Comparison of ENCODE assay signal across 11 cellular contexts in the genomic region with DNA sequence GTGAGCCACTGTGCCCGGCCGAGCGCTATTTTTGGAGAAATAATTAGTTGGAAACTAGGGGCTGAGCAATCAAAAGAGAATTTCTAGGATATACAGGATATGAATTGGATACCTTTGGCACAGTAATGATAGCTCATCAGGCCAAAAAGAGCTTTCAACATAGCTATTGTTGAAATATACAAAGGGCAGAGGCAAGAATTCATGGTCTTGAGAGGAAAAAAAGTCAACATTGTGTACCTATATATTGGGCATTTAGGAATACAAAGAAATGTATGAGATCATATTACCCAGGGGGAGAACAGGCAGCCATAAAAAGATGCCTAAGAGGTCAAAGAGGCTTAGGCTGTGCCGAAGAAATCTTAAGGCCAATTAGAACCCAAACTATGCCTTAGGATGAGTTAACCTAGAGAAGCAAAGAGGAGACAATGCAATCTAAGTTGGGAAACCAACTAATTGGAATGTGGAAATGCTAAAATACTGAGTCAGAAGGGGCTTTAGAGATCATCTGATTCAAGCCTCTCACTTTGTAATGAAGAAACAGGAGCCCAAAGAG.
DNase-seq lines count a peak whose midpoint lies in the region; ATAC-seq and TF ChIP-seq lines count a peak whose summit lies in the region.
"Had no signal": no experiment of that assay in that cellular context is flagged by ENCODE, and none has a peak within 500 bp of the region (broad histone marks: within the 10 kb centered on the region; RNA-seq: fewer than 3 reads in every experiment).

No MANE protein-coding gene starts in this region.

- ATAC-seq in GM21515 (IDR thresholded peaks at IDR 0.05; ENCODE audit: unreplicated experiment) = no peak

- intact Hi-C loops in activated CD4-positive, alpha-beta memory T cell treated with anti-CD3 and anti-CD28 coated beads for 36 hours (cut with micrococcal nuclease) = no loop called here

- CTCF ChIA-PET in BJ (lab: Yijun Ruan, JAX) = interaction anchor here (0.7 to 6.1 kb wide), 26 partner anchors 8 to 412 kb away, joined by 3 to 47 read pairs (median 4); a partner anchor contains a TSS
- CTCF ChIA-PET in activated CD4-positive, alpha-beta memory T cell treated with anti-CD3 and anti-CD28 coated beads for 36 hours (lab: Charles Lee) = interaction anchor here (2.3 kb wide), 1 partner anchor 380 kb away, joined by 6 read pairs; no protein-coding TSS in a partner anchor

- no peak overlapping the region for H2BK15ac ChIP-seq in mesendoderm (replicated peaks; ENCODE audit: low read depth)

- peaks cover 11% of the 10 kb centered on the region for H3K36me3 Mint-ChIP-seq in activated CD4-positive, alpha-beta memory T cell treated with anti-CD3 and anti-CD28 coated beads for 36 hours

- H4K5ac ChIP-seq in mesendoderm (ENCODE audit: low read length) = no peak overlapping the region

- H3K4me2 ChIP-seq in mesendoderm (ENCODE audit: low read length) = no peak overlapping the region

- no peaks in the 10 kb centered on the region for H3K79me1 ChIP-seq in mesendoderm (ENCODE audit: low read length)

- H2BK120ac ChIP-seq in mesendoderm (ENCODE audit: low read depth, low read length) = no peak overlapping the region

- H3K9me3 Mint-ChIP-seq in activated CD4-positive, alpha-beta memory T cell treated with anti-CD3 and anti-CD28 coated beads for 36 hours = no peaks in the 10 kb centered on the region

- H3K79me2 ChIP-seq in mesendoderm (ENCODE audit: control insufficient read depth, insufficient read depth, low read length) = no peaks in the 10 kb centered on the region

- WGBS in mesendoderm (ENCODE audit: extremely low coverage, insufficient coverage, low lambda C conversion rate) = no CpG with 5 or more reads among the region's 4 CpGs

- H3K56ac ChIP-seq in mesendoderm (ENCODE audit: low read length) = no peak overlapping the region

- no peaks in the 10 kb centered on the region for H3K27me3 Mint-ChIP-seq in activated CD4-positive, alpha-beta memory T cell treated with anti-CD3 and anti-CD28 coated beads for 36 hours

- no peak overlapping the region for H3K9ac ChIP-seq in mesendoderm (ENCODE audit: low read length)

- H3K27me3 ChIP-seq in BJ (ENCODE audit: control insufficient read depth, insufficient read depth, low read length) (no peaks in the 10 kb centered on the region), mesendoderm (ENCODE audit: insufficient read depth, low read length, poor library complexity) (no peaks in the 10 kb centered on the region)

- no peak overlapping the region for H3K27ac ChIP-seq in mesendoderm (ENCODE audit: low read depth, low read length)

- POLR2A ChIA-PET in BJ (lab: Charles Lee) = no interaction called here
- POLR2A ChIA-PET in activated CD4-positive, alpha-beta memory T cell treated with anti-CD3 and anti-CD28 coated beads for 36 hours (lab: Charles Lee) = no interaction called here

- no peak overlapping the region for H3K4ac ChIP-seq in mesendoderm (ENCODE audit: low read depth, low read length)

- H2BK5ac ChIP-seq in mesendoderm (ENCODE audit: low read length) = no peak overlapping the region

- H3K4me3 Mint-ChIP-seq in activated CD4-positive, alpha-beta memory T cell treated with anti-CD3 and anti-CD28 coated beads for 36 hours = no peak overlapping the region

- no peak overlapping the region for H3K27ac Mint-ChIP-seq in activated CD4-positive, alpha-beta memory T cell treated with anti-CD3 and anti-CD28 coated beads for 36 hours

- no peak overlapping the region for H3K23ac ChIP-seq in mesendoderm (ENCODE audit: low read length)

- H3K4me1 ChIP-seq in mesendoderm (ENCODE audit: control insufficient read depth, low read depth, low read length) = no peaks in the 10 kb centered on the region

- H3K4me3 ChIP-seq in BJ (ENCODE audit: low read depth, low read length) (no peak overlapping the region), mesendoderm (ENCODE audit: low read length) (no peak overlapping the region)

- H4K8ac ChIP-seq in mesendoderm (ENCODE audit: low read depth, low read length) = no peak overlapping the region

- DNase-seq in BJ (ENCODE audit: low read depth) (peak; percentile 53), M059J (ENCODE audit: low read depth) (peak; percentile 87), dedifferentiated amniotic fluid mesenchymal stem cell (ENCODE audit: extremely low spot score) (peak; percentile 22), mesendoderm (peak; percentile 88), AML-193 (lab: John Stamatoyannopoulos, UW) (no peak), KG1 (lab: John Stamatoyannopoulos, UW) (no peak)
- DNase-seq in activated CD4-positive, alpha-beta memory T cell treated with anti-CD3 and anti-CD28 coated beads for 36 hours = no peak
- DNase-seq: activated T-cell treated with anti-CD3 and anti-CD28 coated beads, Interleukin-2, amount 50 U/mL, for 48 hours; central memory CD4-positive, alpha-beta T cell; NCI-H2029 treated with DMSO at 0.1 percent for 48 hours had no signal

- no peak for TF ChIP-seq CTCF in BJ (IDR thresholded peaks at IDR 0.05; ENCODE audit: insufficient read depth, low read depth, low read length)

- no peaks in the 10 kb centered on the region for H3K4me1 Mint-ChIP-seq in activated CD4-positive, alpha-beta memory T cell treated with anti-CD3 and anti-CD28 coated beads for 36 hours (ENCODE audit: low read depth)

- H2AK5ac ChIP-seq in mesendoderm (ENCODE audit: low read length) = no peak overlapping the region

- H3K36me3 ChIP-seq in BJ (ENCODE audit: control insufficient read depth, insufficient read depth, low read length) = no peaks in the 10 kb centered on the region
- H3K36me3 ChIP-seq in mesendoderm (ENCODE audit: control insufficient read depth, insufficient read depth, low read length) = no peaks in the 10 kb centered on the region

- H3K18ac ChIP-seq in mesendoderm (ENCODE audit: low read length) = no peak overlapping the region

Comparison
In these comparisons a context has a peak if more than half of its experiments do, and no peak if none do; other contexts are left out.
1. DNase-seq: peak in BJ (single experiment), M059J (single experiment), dedifferentiated amniotic fluid mesenchymal stem cell (single experiment) and mesendoderm (single experiment); none in AML-193 (0 of 2), activated CD4-positive, alpha-beta memory T cell treated with anti-CD3 and anti-CD28 coated beads for 36 hours (single experiment) and KG1 (single experiment).